ENCODE assay signal across 20 cellular contexts in genomic region chr10:11593612-11594011, GRCh38. TPM values are rescaled to one million over a fixed set of nuclear protein-coding genes. Genes with fewer than 3 reads are reported as not detected.
DNase-seq lines count a peak whose midpoint lies in the region; ATAC-seq and TF ChIP-seq lines count a peak whose summit lies in the region.
"Had no signal": no experiment of that assay in that cellular context is flagged by ENCODE, and none has a peak within 500 bp of the region (broad histone marks: within the 10 kb centered on the region; RNA-seq: fewer than 3 reads in every experiment).

No MANE protein-coding gene starts in this region.

- no peaks in the 10 kb centered on the region for H3K9me3 ChIP-seq in heart left ventricle
- H3K9me3 ChIP-seq in prostate gland: no peaks in the 10 kb centered on the region
- H3K9me3 ChIP-seq: BLaER1, SK-N-SH had no signal

- DNase-seq in left ventricle myocardium superior (no peak), heart left ventricle (no peak), left colon (peak; percentile 34 to 56), retinal pigment epithelial cell (ENCODE audit: low read depth) (peak; percentile 58), NCI-H446 (lab: John Stamatoyannopoulos, UW) (no peak), chondrocyte (ENCODE audit: low spot score) (no peak), prostate gland (ENCODE audit: low spot score) (no peak)
- no peak for DNase-seq in activated T-cell treated with anti-CD3 and anti-CD28 coated beads, Interleukin-2, amount 50 U/mL, for 1 hour
- DNase-seq: CD4-positive, alpha-beta T cell; NCI-H1105 treated with DMSO at 0.1 percent for 48 hours; NCI-H146; NCI-H1930; NCI-H2107; NCI-H524 treated with DMSO at 0.1 percent for 48 hours; NCI-H774; SK-N-SH had no signal

- intact Hi-C loops in left ventricle myocardium superior (cut with micrococcal nuclease): no loop called here
- intact Hi-C loops in heart left ventricle (cut with DNase I): no loop called here
- intact Hi-C loops in left colon (cut with DNase I, micrococcal nuclease): no loop called here
- intact Hi-C loops in prostate gland (cut with DNase I): no loop called here

- peaks cover 3% of the 10 kb centered on the region for H3K4me1 Mint-ChIP-seq in chondrocyte (ENCODE audit: low read depth)

- H3K36me3 ChIP-seq in heart left ventricle (no peaks in the 10 kb centered on the region), prostate gland (no peaks in the 10 kb centered on the region)

- H3K27me3 ChIP-seq in heart left ventricle (no peaks in the 10 kb centered on the region), prostate gland (replicated peaks; ENCODE audit: insufficient read depth) (no peaks in the 10 kb centered on the region)
- H3K27me3 ChIP-seq: BLaER1 had no signal

- H3K4me1 ChIP-seq in heart left ventricle: peaks cover 0 to 25% (median 9%) of the 10 kb centered on the region in 12 donors
- H3K4me1 ChIP-seq in prostate gland (replicated peaks): no peaks in the 10 kb centered on the region

- no peak overlapping the region for H3K27ac Mint-ChIP-seq in chondrocyte (ENCODE audit: unreplicated experiment)
- H3K27ac Mint-ChIP-seq: CD4-positive, alpha-beta T cell had no signal

- no peak for TF ChIP-seq CTCF in heart left ventricle (IDR thresholded peaks at IDR 0.05)
- TF ChIP-seq CTCF in retinal pigment epithelial cell (conservative IDR thresholded peaks at IDR 0.05; ENCODE audit: low read depth, low read length): no peak
- TF ChIP-seq CTCF in chondrocyte (IDR thresholded peaks at IDR 0.05): no peak
- TF ChIP-seq CTCF in prostate gland (IDR thresholded peaks at IDR 0.05): no peak

- 70 to 82% (median 78%) methylated on average over 7 of the region's 7 CpGs for WGBS in heart left ventricle, 4 donors
- 79% methylated on average over 7 of the region's 7 CpGs for WGBS in prostate gland

- no peak overlapping the region for H3K4me3 Mint-ChIP-seq in chondrocyte (ENCODE audit: unreplicated experiment)
- H3K4me3 Mint-ChIP-seq: CD4-positive, alpha-beta T cell had no signal

- TF ChIP-seq POLR2A in heart left ventricle (IDR thresholded peaks at IDR 0.05): no peak
- no peak for TF ChIP-seq POLR2A in prostate gland (IDR thresholded peaks at IDR 0.05)

- H3K4me3 ChIP-seq in heart left ventricle: no peak overlapping the region
- no peak overlapping the region for H3K4me3 ChIP-seq in retinal pigment epithelial cell (ENCODE audit: low read length)
- H3K4me3 ChIP-seq in prostate gland: no peak overlapping the region
- H3K4me3 ChIP-seq: BLaER1, GM12878 had no signal

- no peaks in the 10 kb centered on the region for H3K9me3 Mint-ChIP-seq in chondrocyte (ENCODE audit: low read depth)
- H3K9me3 Mint-ChIP-seq: CD4-positive, alpha-beta T cell had no signal

- ATAC-seq in left ventricle myocardium superior: peak; percentile 35
- ATAC-seq in heart left ventricle: no peak
- peak; percentile 96 for ATAC-seq in left colon
- ATAC-seq: GM12878, HepG2 had no signal

- H3K27ac ChIP-seq in heart left ventricle (no peak overlapping the region), prostate gland (no peak overlapping the region)
- H3K27ac ChIP-seq: 22Rv1, BLaER1 had no signal

- H3K36me3 Mint-ChIP-seq in chondrocyte (ENCODE audit: low read depth): no peaks in the 10 kb centered on the region

- H3K27me3 Mint-ChIP-seq in chondrocyte (ENCODE audit: low read depth): no peaks in the 10 kb centered on the region
- H3K27me3 Mint-ChIP-seq: CD4-positive, alpha-beta T cell had no signal

RNA-seq across cellular contexts. Expression of gene USP6NL, which starts 17.8 kb away (rescaled TPM):
- 6.9 TPM for total RNA-seq in left ventricle myocardium superior
- total RNA-seq in heart left ventricle: 10 to 100 TPM in 3 of 9 donors, 1 to 10 TPM in 6; 5.7 to 12.2 (median 9.7) TPM
- 1 to 10 TPM; 1.3 to 8.6 TPM for polyA plus RNA-seq in heart left ventricle
- 10 to 100 TPM; 18.3 to 20.1 TPM for total RNA-seq in left colon
- 11.7 to 12.3 TPM (median 12.3 TPM) in 3 replicates for total RNA-seq in chondrocyte
- 10 to 100 TPM; 13.9 to 28.4 TPM for total RNA-seq in prostate gland

Comparison
In these comparisons a context has a peak if more than half of its experiments do, and no peak if none do; other contexts are left out.
1. ATAC-seq: peak in left ventricle myocardium superior (single experiment) and left colon (single experiment); none in heart left ventricle (0 of 4).
2. DNase-seq: peak in left colon (2 of 2) and retinal pigment epithelial cell (single experiment); none in left ventricle myocardium superior (single experiment), heart left ventricle (0 of 5), NCI-H446 (0 of 2), chondrocyte (single experiment), prostate gland (single experiment) and activated T-cell treated with anti-CD3 and anti-CD28 coated beads, Interleukin-2, amount 50 U/mL, for 1 hour (single experiment).